Comparison of ENCODE assay signal across 1 cellular context in the genomic region with DNA sequence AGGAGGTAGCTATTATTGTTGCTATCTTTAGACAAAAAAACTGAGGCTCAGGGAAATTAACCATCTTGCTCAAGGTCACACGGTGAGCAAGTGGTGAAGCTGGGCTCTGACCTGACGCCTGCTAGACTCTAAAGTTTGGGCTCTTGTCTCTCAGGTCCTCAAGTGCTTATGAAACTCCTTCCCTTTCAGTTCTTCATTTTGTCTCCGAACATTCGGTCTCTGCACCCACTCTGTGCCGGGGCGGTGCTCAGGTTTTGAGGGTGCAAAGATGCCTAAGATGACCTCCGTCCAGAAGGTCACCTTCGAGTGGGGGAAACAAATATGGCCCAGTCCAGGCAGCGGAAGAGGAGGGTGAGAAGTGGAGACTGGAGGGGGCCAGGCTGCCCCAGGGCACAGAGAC.
TF ChIP-seq lines count a peak whose summit lies in the region.

No MANE protein-coding gene starts in this region.

TF ChIP-seq in GM12878, 131 proteins besides CTCF, POLR2A, EP300 and RAD21 (continues in another document):
- peak; percentile 57; the same call in 1 of the 2 replicates for TF ChIP-seq IKZF1 (conservative IDR thresholded peaks at IDR 0.05)
- TF ChIP-seq NR2C1 (IDR thresholded peaks at IDR 0.05), result peak; percentile 53; the same call in 1 of the 2 replicates
- 0 out of 2 replicates have a peak, but pooled peaks have one; percentile 35 for TF ChIP-seq ATF7 (IDR thresholded peaks at IDR 0.05; ENCODE audit: low read depth)
- TF ChIP-seq SUPT20H (IDR thresholded peaks at IDR 0.05; ENCODE audit: borderline replicate concordance, control insufficient read depth, low read depth, low read length), result no peak
- TF ChIP-seq WRNIP1 (IDR thresholded peaks at IDR 0.05; ENCODE audit: borderline replicate concordance, low read depth, low read length), result no peak
- TF ChIP-seq, protein P1, sequence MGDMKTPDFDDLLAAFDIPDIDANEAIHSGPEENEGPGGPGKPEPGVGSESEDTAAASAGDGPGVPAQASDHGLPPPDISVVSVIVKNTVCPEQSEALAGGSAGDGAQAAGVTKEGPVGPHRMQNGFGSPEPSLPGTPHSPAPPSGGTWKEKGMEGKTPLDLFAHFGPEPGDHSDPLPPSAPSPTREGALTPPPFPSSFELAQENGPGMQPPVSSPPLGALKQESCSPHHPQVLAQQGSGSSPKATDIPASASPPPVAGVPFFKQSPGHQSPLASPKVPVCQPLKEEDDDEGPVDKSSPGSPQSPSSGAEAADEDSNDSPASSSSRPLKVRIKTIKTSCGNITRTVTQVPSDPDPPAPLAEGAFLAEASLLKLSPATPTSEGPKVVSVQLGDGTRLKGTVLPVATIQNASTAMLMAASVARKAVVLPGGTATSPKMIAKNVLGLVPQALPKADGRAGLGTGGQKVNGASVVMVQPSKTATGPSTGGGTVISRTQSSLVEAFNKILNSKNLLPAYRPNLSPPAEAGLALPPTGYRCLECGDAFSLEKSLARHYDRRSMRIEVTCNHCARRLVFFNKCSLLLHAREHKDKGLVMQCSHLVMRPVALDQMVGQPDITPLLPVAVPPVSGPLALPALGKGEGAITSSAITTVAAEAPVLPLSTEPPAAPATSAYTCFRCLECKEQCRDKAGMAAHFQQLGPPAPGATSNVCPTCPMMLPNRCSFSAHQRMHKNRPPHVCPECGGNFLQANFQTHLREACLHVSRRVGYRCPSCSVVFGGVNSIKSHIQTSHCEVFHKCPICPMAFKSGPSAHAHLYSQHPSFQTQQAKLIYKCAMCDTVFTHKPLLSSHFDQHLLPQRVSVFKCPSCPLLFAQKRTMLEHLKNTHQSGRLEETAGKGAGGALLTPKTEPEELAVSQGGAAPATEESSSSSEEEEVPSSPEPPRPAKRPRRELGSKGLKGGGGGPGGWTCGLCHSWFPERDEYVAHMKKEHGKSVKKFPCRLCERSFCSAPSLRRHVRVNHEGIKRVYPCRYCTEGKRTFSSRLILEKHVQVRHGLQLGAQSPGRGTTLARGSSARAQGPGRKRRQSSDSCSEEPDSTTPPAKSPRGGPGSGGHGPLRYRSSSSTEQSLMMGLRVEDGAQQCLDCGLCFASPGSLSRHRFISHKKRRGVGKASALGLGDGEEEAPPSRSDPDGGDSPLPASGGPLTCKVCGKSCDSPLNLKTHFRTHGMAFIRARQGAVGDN (IDR thresholded peaks at IDR 0.05), result no peak; the same call in 1 of the 2 replicates
- TF ChIP-seq EED (IDR thresholded peaks at IDR 0.05; ENCODE audit: low read depth), result no peak
- TF ChIP-seq SRF (IDR thresholded peaks at IDR 0.05; ENCODE audit: low read depth in 2 of 2, low read length in 2 of 2), result 0 out of 4 replicates have a peak, but pooled peaks of 1 of the 2 experiments have one; percentile 17
- TF ChIP-seq, protein P2, sequence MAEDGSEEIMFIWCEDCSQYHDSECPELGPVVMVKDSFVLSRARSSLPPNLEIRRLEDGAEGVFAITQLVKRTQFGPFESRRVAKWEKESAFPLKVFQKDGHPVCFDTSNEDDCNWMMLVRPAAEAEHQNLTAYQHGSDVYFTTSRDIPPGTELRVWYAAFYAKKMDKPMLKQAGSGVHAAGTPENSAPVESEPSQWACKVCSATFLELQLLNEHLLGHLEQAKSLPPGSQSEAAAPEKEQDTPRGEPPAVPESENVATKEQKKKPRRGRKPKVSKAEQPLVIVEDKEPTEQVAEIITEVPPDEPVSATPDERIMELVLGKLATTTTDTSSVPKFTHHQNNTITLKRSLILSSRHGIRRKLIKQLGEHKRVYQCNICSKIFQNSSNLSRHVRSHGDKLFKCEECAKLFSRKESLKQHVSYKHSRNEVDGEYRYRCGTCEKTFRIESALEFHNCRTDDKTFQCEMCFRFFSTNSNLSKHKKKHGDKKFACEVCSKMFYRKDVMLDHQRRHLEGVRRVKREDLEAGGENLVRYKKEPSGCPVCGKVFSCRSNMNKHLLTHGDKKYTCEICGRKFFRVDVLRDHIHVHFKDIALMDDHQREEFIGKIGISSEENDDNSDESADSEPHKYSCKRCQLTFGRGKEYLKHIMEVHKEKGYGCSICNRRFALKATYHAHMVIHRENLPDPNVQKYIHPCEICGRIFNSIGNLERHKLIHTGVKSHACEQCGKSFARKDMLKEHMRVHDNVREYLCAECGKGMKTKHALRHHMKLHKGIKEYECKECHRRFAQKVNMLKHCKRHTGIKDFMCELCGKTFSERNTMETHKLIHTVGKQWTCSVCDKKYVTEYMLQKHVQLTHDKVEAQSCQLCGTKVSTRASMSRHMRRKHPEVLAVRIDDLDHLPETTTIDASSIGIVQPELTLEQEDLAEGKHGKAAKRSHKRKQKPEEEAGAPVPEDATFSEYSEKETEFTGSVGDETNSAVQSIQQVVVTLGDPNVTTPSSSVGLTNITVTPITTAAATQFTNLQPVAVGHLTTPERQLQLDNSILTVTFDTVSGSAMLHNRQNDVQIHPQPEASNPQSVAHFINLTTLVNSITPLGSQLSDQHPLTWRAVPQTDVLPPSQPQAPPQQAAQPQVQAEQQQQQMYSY (CRISPR knock-in tag; IDR thresholded peaks at IDR 0.05), result no peak
- 0 out of 2 replicates have a peak, but pooled peaks have one; percentile 25 for TF ChIP-seq TAF1 (IDR thresholded peaks at IDR 0.05; ENCODE audit: borderline replicate concordance, low read depth, low read length)
- TF ChIP-seq KDM1A (IDR thresholded peaks at IDR 0.05; ENCODE audit: borderline replicate concordance), result no peak
- TF ChIP-seq GABPA (IDR thresholded peaks at IDR 0.05; ENCODE audit: low read depth), result no peak
- TF ChIP-seq, protein P3, sequence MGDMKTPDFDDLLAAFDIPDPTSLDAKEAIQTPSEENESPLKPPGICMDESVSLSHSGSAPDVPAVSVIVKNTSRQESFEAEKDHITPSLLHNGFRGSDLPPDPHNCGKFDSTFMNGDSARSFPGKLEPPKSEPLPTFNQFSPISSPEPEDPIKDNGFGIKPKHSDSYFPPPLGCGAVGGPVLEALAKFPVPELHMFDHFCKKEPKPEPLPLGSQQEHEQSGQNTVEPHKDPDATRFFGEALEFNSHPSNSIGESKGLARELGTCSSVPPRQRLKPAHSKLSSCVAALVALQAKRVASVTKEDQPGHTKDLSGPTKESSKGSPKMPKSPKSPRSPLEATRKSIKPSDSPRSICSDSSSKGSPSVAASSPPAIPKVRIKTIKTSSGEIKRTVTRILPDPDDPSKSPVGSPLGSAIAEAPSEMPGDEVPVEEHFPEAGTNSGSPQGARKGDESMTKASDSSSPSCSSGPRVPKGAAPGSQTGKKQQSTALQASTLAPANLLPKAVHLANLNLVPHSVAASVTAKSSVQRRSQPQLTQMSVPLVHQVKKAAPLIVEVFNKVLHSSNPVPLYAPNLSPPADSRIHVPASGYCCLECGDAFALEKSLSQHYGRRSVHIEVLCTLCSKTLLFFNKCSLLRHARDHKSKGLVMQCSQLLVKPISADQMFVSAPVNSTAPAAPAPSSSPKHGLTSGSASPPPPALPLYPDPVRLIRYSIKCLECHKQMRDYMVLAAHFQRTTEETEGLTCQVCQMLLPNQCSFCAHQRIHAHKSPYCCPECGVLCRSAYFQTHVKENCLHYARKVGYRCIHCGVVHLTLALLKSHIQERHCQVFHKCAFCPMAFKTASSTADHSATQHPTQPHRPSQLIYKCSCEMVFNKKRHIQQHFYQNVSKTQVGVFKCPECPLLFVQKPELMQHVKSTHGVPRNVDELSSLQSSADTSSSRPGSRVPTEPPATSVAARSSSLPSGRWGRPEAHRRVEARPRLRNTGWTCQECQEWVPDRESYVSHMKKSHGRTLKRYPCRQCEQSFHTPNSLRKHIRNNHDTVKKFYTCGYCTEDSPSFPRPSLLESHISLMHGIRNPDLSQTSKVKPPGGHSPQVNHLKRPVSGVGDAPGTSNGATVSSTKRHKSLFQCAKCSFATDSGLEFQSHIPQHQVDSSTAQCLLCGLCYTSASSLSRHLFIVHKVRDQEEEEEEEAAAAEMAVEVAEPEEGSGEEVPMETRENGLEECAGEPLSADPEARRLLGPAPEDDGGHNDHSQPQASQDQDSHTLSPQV (IDR thresholded peaks at IDR 0.05), result no peak
- TF ChIP-seq, protein P4, sequence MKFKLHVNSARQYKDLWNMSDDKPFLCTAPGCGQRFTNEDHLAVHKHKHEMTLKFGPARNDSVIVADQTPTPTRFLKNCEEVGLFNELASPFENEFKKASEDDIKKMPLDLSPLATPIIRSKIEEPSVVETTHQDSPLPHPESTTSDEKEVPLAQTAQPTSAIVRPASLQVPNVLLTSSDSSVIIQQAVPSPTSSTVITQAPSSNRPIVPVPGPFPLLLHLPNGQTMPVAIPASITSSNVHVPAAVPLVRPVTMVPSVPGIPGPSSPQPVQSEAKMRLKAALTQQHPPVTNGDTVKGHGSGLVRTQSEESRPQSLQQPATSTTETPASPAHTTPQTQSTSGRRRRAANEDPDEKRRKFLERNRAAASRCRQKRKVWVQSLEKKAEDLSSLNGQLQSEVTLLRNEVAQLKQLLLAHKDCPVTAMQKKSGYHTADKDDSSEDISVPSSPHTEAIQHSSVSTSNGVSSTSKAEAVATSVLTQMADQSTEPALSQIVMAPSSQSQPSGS (IDR thresholded peaks at IDR 0.05; ENCODE audit: low read length), result no peak
- no peak for TF ChIP-seq EGR1 (IDR thresholded peaks at IDR 0.05; ENCODE audit: borderline replicate concordance in 1 of 2, low read depth in 2 of 2, low read length in 2 of 2)
- peak; percentile 68 for TF ChIP-seq MTA2 (IDR thresholded peaks at IDR 0.05; ENCODE audit: low read depth)
- peak; percentile 67; the same call in 1 of the 2 replicates for TF ChIP-seq GATAD2B (conservative IDR thresholded peaks at IDR 0.05; ENCODE audit: low read depth)
- TF ChIP-seq, protein P5, sequence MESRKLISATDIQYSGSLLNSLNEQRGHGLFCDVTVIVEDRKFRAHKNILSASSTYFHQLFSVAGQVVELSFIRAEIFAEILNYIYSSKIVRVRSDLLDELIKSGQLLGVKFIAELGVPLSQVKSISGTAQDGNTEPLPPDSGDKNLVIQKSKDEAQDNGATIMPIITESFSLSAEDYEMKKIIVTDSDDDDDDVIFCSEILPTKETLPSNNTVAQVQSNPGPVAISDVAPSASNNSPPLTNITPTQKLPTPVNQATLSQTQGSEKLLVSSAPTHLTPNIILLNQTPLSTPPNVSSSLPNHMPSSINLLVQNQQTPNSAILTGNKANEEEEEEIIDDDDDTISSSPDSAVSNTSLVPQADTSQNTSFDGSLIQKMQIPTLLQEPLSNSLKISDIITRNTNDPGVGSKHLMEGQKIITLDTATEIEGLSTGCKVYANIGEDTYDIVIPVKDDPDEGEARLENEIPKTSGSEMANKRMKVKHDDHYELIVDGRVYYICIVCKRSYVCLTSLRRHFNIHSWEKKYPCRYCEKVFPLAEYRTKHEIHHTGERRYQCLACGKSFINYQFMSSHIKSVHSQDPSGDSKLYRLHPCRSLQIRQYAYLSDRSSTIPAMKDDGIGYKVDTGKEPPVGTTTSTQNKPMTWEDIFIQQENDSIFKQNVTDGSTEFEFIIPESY (IDR thresholded peaks at IDR 0.05), result no peak
- TF ChIP-seq JUNB (IDR thresholded peaks at IDR 0.05), result no peak
- no peak for TF ChIP-seq RBBP5 (conservative IDR thresholded peaks at IDR 0.05)
- TF ChIP-seq HDAC6 (IDR thresholded peaks at IDR 0.05; ENCODE audit: unreplicated experiment), result no peak
- TF ChIP-seq BCL11A (IDR thresholded peaks at IDR 0.05; ENCODE audit: low read depth, low read length), result no peak
- TF ChIP-seq MTA3 (IDR thresholded peaks at IDR 0.05; ENCODE audit: borderline replicate concordance, low read length), result no peak
- no peak for TF ChIP-seq PAX8 (IDR thresholded peaks at IDR 0.05)
- TF ChIP-seq CBX3 (IDR thresholded peaks at IDR 0.05; ENCODE audit: borderline replicate concordance, low read depth), result no peak
- TF ChIP-seq CHD4 (IDR thresholded peaks at IDR 0.05), result no peak
- TF ChIP-seq, protein P6, sequence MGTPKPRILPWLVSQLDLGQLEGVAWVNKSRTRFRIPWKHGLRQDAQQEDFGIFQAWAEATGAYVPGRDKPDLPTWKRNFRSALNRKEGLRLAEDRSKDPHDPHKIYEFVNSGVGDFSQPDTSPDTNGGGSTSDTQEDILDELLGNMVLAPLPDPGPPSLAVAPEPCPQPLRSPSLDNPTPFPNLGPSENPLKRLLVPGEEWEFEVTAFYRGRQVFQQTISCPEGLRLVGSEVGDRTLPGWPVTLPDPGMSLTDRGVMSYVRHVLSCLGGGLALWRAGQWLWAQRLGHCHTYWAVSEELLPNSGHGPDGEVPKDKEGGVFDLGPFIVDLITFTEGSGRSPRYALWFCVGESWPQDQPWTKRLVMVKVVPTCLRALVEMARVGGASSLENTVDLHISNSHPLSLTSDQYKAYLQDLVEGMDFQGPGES (IDR thresholded peaks at IDR 0.05), result no peak
- no peak for TF ChIP-seq HCFC1 (IDR thresholded peaks at IDR 0.05; ENCODE audit: low read length)
- TF ChIP-seq, protein P7, sequence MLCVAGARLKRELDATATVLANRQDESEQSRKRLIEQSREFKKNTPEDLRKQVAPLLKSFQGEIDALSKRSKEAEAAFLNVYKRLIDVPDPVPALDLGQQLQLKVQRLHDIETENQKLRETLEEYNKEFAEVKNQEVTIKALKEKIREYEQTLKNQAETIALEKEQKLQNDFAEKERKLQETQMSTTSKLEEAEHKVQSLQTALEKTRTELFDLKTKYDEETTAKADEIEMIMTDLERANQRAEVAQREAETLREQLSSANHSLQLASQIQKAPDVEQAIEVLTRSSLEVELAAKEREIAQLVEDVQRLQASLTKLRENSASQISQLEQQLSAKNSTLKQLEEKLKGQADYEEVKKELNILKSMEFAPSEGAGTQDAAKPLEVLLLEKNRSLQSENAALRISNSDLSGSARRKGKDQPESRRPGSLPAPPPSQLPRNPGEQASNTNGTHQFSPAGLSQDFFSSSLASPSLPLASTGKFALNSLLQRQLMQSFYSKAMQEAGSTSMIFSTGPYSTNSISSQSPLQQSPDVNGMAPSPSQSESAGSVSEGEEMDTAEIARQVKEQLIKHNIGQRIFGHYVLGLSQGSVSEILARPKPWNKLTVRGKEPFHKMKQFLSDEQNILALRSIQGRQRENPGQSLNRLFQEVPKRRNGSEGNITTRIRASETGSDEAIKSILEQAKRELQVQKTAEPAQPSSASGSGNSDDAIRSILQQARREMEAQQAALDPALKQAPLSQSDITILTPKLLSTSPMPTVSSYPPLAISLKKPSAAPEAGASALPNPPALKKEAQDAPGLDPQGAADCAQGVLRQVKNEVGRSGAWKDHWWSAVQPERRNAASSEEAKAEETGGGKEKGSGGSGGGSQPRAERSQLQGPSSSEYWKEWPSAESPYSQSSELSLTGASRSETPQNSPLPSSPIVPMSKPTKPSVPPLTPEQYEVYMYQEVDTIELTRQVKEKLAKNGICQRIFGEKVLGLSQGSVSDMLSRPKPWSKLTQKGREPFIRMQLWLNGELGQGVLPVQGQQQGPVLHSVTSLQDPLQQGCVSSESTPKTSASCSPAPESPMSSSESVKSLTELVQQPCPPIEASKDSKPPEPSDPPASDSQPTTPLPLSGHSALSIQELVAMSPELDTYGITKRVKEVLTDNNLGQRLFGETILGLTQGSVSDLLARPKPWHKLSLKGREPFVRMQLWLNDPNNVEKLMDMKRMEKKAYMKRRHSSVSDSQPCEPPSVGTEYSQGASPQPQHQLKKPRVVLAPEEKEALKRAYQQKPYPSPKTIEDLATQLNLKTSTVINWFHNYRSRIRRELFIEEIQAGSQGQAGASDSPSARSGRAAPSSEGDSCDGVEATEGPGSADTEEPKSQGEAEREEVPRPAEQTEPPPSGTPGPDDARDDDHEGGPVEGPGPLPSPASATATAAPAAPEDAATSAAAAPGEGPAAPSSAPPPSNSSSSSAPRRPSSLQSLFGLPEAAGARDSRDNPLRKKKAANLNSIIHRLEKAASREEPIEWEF (IDR thresholded peaks at IDR 0.05; ENCODE audit: insufficient replicate concordance, low read depth, low read length), result no peak
- TF ChIP-seq, protein P8, sequence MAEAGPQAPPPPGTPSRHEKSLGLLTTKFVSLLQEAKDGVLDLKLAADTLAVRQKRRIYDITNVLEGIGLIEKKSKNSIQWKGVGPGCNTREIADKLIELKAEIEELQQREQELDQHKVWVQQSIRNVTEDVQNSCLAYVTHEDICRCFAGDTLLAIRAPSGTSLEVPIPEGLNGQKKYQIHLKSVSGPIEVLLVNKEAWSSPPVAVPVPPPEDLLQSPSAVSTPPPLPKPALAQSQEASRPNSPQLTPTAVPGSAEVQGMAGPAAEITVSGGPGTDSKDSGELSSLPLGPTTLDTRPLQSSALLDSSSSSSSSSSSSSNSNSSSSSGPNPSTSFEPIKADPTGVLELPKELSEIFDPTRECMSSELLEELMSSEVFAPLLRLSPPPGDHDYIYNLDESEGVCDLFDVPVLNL (IDR thresholded peaks at IDR 0.05; ENCODE audit: low read depth, low read length), result no peak
